In genomic region chr10:50552771-50553535, GRCh38 we compare ENCODE assay signal across 9 cellular contexts.
A peak's percentile ranks its signal among the peaks of the same experiment; 100 is the strongest.
DNase-seq lines count a peak whose midpoint lies in the region; ATAC-seq, FAIRE-seq and TF ChIP-seq lines count a peak whose summit lies in the region.
"Had no signal": no experiment of that assay in that cellular context is flagged by ENCODE, and none has a peak within 500 bp of the region (broad histone marks: within the 10 kb centered on the region; RNA-seq: fewer than 3 reads in every experiment).

No MANE protein-coding gene starts in this region.

- H3K9me3 Mint-ChIP-seq in activated CD8-positive, alpha-beta memory T cell treated with anti-CD3 and anti-CD28 coated beads, Interleukin-2, amount 10 ng/mL, durations not matched to agents 7 days and 5 days (ENCODE audit: low read depth), result no peaks in the 10 kb centered on the region
- H3K9me3 Mint-ChIP-seq in WTC11, result peaks cover 17% of the 10 kb centered on the region
- H3K9me3 Mint-ChIP-seq: activated naive CD4-positive, alpha-beta T cell treated with anti-CD3 and anti-CD28 coated beads, Interleukin-2, amount 50 U/mL, for 24 hours had no signal

- peak; percentile 73 for DNase-seq in activated CD8-positive, alpha-beta memory T cell treated with anti-CD3 and anti-CD28 coated beads, Interleukin-2, amount 10 ng/mL, durations not matched to agents 7 days and 5 days
- no peak for DNase-seq in activated CD8-positive, alpha-beta memory T cell treated with anti-CD3 and anti-CD28 coated beads for 24 hours
- DNase-seq in WTC11 (ENCODE audit: low spot score) (no peak), kidney (no peak), NCI-H2029 treated with DMSO at 0.1 percent for 48 hours (lab: John Stamatoyannopoulos, UW) (no peak)

- no peaks in the 10 kb centered on the region for H3K27me3 Mint-ChIP-seq in activated CD8-positive, alpha-beta memory T cell treated with anti-CD3 and anti-CD28 coated beads, Interleukin-2, amount 10 ng/mL, durations not matched to agents 7 days and 5 days
- no peaks in the 10 kb centered on the region for H3K27me3 Mint-ChIP-seq in WTC11 (ENCODE audit: low read depth)
- H3K27me3 Mint-ChIP-seq: activated naive CD4-positive, alpha-beta T cell treated with anti-CD3 and anti-CD28 coated beads, Interleukin-2, amount 50 U/mL, for 24 hours had no signal

- H3K4me1 Mint-ChIP-seq in activated CD8-positive, alpha-beta memory T cell treated with anti-CD3 and anti-CD28 coated beads, Interleukin-2, amount 10 ng/mL, durations not matched to agents 7 days and 5 days, result peaks cover 12% of the 10 kb centered on the region
- H3K4me1 Mint-ChIP-seq in WTC11, result peaks cover 52% of the 10 kb centered on the region

- intact Hi-C loops in kidney (cut with DNase I), result no loop called here

- peaks cover 19 to 29% of the 10 kb centered on the region in 2 donors for H3K4me1 ChIP-seq in kidney (ENCODE audit: control insufficient read depth in 1 of 2, insufficient read depth in 1 of 2, low read depth in 1 of 2, low read length in 2 of 2)

- POLR2A ChIA-PET in WTC11 (lab: Charles Lee), result no interaction called here

- ATAC-seq in activated CD8-positive, alpha-beta memory T cell treated with anti-CD3 and anti-CD28 coated beads, Interleukin-2, amount 10 ng/mL, durations not matched to agents 7 days and 5 days, result peak; percentile 86
- peak; percentile 63 for ATAC-seq in HG02798 (IDR thresholded peaks at IDR 0.05; ENCODE audit: poor library complexity, unreplicated experiment)
- peak; percentile 51 for ATAC-seq in WTC11
- no peak for ATAC-seq in HG03460 (IDR thresholded peaks at IDR 0.05; ENCODE audit: unreplicated experiment)
- ATAC-seq in HG02840 (IDR thresholded peaks at IDR 0.05; ENCODE audit: low FRiP score, unreplicated experiment), result no peak

- no peak overlapping the region for H3K27ac ChIP-seq in kidney (ENCODE audit: low read depth in 2 of 2, low read length in 2 of 2)

- H3K36me3 ChIP-seq in kidney (ENCODE audit: control insufficient read depth in 1 of 2, insufficient read depth in 2 of 2, low read length in 2 of 2), result no peaks in the 10 kb centered on the region

- no peak overlapping the region for H3K9ac ChIP-seq in kidney (ENCODE audit: low read length in 2 of 2)

- H3K36me3 Mint-ChIP-seq in activated CD8-positive, alpha-beta memory T cell treated with anti-CD3 and anti-CD28 coated beads, Interleukin-2, amount 10 ng/mL, durations not matched to agents 7 days and 5 days, result peaks cover 13% of the 10 kb centered on the region
- 0 out of 2 replicates have a peak, but pooled peaks cover under 1% of the 10 kb centered on the region for H3K36me3 Mint-ChIP-seq in WTC11

- CTCF ChIA-PET in activated CD8-positive, alpha-beta memory T cell treated with anti-CD3 and anti-CD28 coated beads, Interleukin-2, amount 10 ng/mL, durations not matched to agents 7 days and 5 days (lab: Charles Lee), result interaction anchor here (0.8 to 1.9 kb wide), 9 partner anchors 9 to 101 kb away, joined by 3 to 10 read pairs (median 3); no protein-coding TSS in a partner anchor
- CTCF ChIA-PET in WTC11 (lab: Charles Lee), result interaction anchor here (1.0 to 2.2 kb wide), 5 partner anchors 9 to 135 kb away, joined by 3 to 6 read pairs (median 3); no protein-coding TSS in a partner anchor

- TF ChIP-seq CTCF in WTC11 (IDR thresholded peaks at IDR 0.05) (no peak), kidney (IDR thresholded peaks at IDR 0.05; ENCODE audit: borderline replicate concordance, extremely low read depth, insufficient read depth) (peak; percentile 34)

- FAIRE-seq in kidney (lab: Jason Lieb, UNC), result no peak

- no peak overlapping the region for H3K4me3 ChIP-seq in kidney (ENCODE audit: low read length in 2 of 2)

- H3K27ac Mint-ChIP-seq in activated CD8-positive, alpha-beta memory T cell treated with anti-CD3 and anti-CD28 coated beads, Interleukin-2, amount 10 ng/mL, durations not matched to agents 7 days and 5 days, result no peak overlapping the region
- no peak overlapping the region for H3K27ac Mint-ChIP-seq in WTC11
- H3K27ac Mint-ChIP-seq: activated naive CD4-positive, alpha-beta T cell treated with anti-CD3 and anti-CD28 coated beads, Interleukin-2, amount 50 U/mL, for 24 hours had no signal

- H3K4me3 Mint-ChIP-seq in activated CD8-positive, alpha-beta memory T cell treated with anti-CD3 and anti-CD28 coated beads, Interleukin-2, amount 10 ng/mL, durations not matched to agents 7 days and 5 days, result no peak overlapping the region
- H3K4me3 Mint-ChIP-seq in WTC11, result no peak overlapping the region
- H3K4me3 Mint-ChIP-seq: activated naive CD4-positive, alpha-beta T cell treated with anti-CD3 and anti-CD28 coated beads, Interleukin-2, amount 50 U/mL, for 24 hours had no signal

- H3K9me3 ChIP-seq in kidney (ENCODE audit: control insufficient read depth in 1 of 2, low read length in 2 of 2), result no peaks in the 10 kb centered on the region

TF ChIP-seq in WTC11, 78 proteins besides CTCF, POLR2A, EP300 and RAD21 (continues in another document):
- TF ChIP-seq PRRX2 (CRISPR knock-in tag; IDR thresholded peaks at IDR 0.05), result no peak
- no peak for TF ChIP-seq OVOL2 (CRISPR knock-in tag; IDR thresholded peaks at IDR 0.05; ENCODE audit: borderline replicate concordance)
- TF ChIP-seq SOX15 (CRISPR knock-in tag; IDR thresholded peaks at IDR 0.05), result no peak
- no peak for TF ChIP-seq ZNF317 (CRISPR knock-in tag; IDR thresholded peaks at IDR 0.05; ENCODE audit: borderline replicate concordance, low read depth)
- TF ChIP-seq ZMAT4 (CRISPR knock-in tag; IDR thresholded peaks at IDR 0.05), result no peak
- no peak for TF ChIP-seq ESRRA (CRISPR knock-in tag; IDR thresholded peaks at IDR 0.05; ENCODE audit: borderline replicate concordance)
- no peak for TF ChIP-seq ATF6 (CRISPR knock-in tag; IDR thresholded peaks at IDR 0.05)
- TF ChIP-seq ZNF416 (CRISPR knock-in tag; IDR thresholded peaks at IDR 0.05), result no peak
- TF ChIP-seq USF2 (CRISPR knock-in tag; IDR thresholded peaks at IDR 0.05), result no peak
- no peak for TF ChIP-seq E2F1 (CRISPR knock-in tag; IDR thresholded peaks at IDR 0.05)
- TF ChIP-seq NFATC4 (CRISPR knock-in tag; IDR thresholded peaks at IDR 0.05), result no peak
- TF ChIP-seq ZNF281 (CRISPR knock-in tag; IDR thresholded peaks at IDR 0.05), result no peak
- TF ChIP-seq TEAD4 (CRISPR knock-in tag; IDR thresholded peaks at IDR 0.05), result no peak

Comparison
In these comparisons a context has a peak if more than half of its experiments do, and no peak if none do; other contexts are left out.
1. ATAC-seq: peak in activated CD8-positive, alpha-beta memory T cell treated with anti-CD3 and anti-CD28 coated beads, Interleukin-2, amount 10 ng/mL, durations not matched to agents 7 days and 5 days (single experiment), HG02798 (single experiment) and WTC11 (single experiment); none in HG03460 (single experiment) and HG02840 (single experiment).